11 cellular contexts compared by ENCODE assay signal in genomic region chr7:12590559-12590958, GRCh38. TPM values are rescaled to one million over a fixed set of nuclear protein-coding genes. Genes with fewer than 3 reads are reported as not detected.
"Had no signal": no experiment of that assay in that cellular context is flagged by ENCODE, and none has a peak within 500 bp of the region (broad histone marks: within the 10 kb centered on the region; RNA-seq: fewer than 3 reads in every experiment).

No MANE protein-coding gene starts in this region.

- ATAC-seq: GM23338, HCT116 had no signal

- H3K9ac ChIP-seq: GM23248 had no signal

- H3K4me1 ChIP-seq: HAP-1 had no signal

- H3K4me3 ChIP-seq: GM23248, GM23338, HAP-1 had no signal

- FAIRE-seq: H1, H54 had no signal

- H3K9me3 ChIP-seq: HAP-1 had no signal

- H3K36me3 ChIP-seq: HAP-1 had no signal

- H3K4me2 ChIP-seq: GM23338 had no signal

- H2AFZ ChIP-seq: GM23248, GM23338 had no signal

- DNase-seq: GM23248, GOT3, H7, H9, HCEC 1CT, HFFc6 had no signal

- H3K27ac ChIP-seq: GM23248 had no signal

RNA-seq across cellular contexts. Expression of gene SCIN, which starts 20.0 kb away (rescaled TPM):
- total RNA-seq: H7 had no signal
